ENCODE assay signal across 3 cellular contexts in genomic region chr5:113068559-113068958, GRCh38.
TF ChIP-seq lines count a peak whose summit lies in the region.

No MANE protein-coding gene starts in this region.

TF ChIP-seq in SK-N-SH, 30 proteins besides CTCF, POLR2A, EP300 and RAD21:
- TF ChIP-seq FOSL2 (IDR thresholded peaks at IDR 0.05; ENCODE audit: borderline replicate concordance, low read depth) = 0 out of 2 replicates have a peak, but pooled peaks have one; percentile 10
- TF ChIP-seq, protein P1, sequence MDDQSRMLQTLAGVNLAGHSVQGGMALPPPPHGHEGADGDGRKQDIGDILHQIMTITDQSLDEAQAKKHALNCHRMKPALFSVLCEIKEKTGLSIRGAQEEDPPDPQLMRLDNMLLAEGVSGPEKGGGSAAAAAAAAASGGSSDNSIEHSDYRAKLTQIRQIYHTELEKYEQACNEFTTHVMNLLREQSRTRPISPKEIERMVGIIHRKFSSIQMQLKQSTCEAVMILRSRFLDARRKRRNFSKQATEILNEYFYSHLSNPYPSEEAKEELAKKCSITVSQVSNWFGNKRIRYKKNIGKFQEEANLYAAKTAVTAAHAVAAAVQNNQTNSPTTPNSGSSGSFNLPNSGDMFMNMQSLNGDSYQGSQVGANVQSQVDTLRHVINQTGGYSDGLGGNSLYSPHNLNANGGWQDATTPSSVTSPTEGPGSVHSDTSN (IDR thresholded peaks at IDR 0.05) = no peak

TF ChIP-seq in SK-N-SH treated with all-trans-retinoic acid at 6 μM for 48 hours, 23 proteins besides CTCF, POLR2A, EP300 and RAD21:
- TF ChIP-seq POU6F1 (CRISPR knock-in tag; IDR thresholded peaks at IDR 0.05; ENCODE audit: borderline replicate concordance, low read depth) (no peak), OSR1 (CRISPR knock-in tag; IDR thresholded peaks at IDR 0.05) (no peak), ISL1 (CRISPR knock-in tag; IDR thresholded peaks at IDR 0.05) (no peak), GLIS3 (CRISPR knock-in tag; IDR thresholded peaks at IDR 0.05) (no peak), TCF4 (CRISPR knock-in tag; IDR thresholded peaks at IDR 0.05; ENCODE audit: borderline replicate concordance) (no peak), ZFP3 (CRISPR knock-in tag; IDR thresholded peaks at IDR 0.05) (no peak), SNAI2 (CRISPR knock-in tag; IDR thresholded peaks at IDR 0.05) (no peak), ZNF70 (CRISPR knock-in tag; IDR thresholded peaks at IDR 0.05) (no peak), CREB5 (CRISPR knock-in tag; IDR thresholded peaks at IDR 0.05; ENCODE audit: low read depth) (no peak), RARB (CRISPR knock-in tag; IDR thresholded peaks at IDR 0.05) (no peak), ARNTL (CRISPR knock-in tag; IDR thresholded peaks at IDR 0.05; ENCODE audit: borderline replicate concordance, low read depth) (no peak), PPARA (CRISPR knock-in tag; IDR thresholded peaks at IDR 0.05; ENCODE audit: borderline replicate concordance) (no peak), ZNF8 (CRISPR knock-in tag; IDR thresholded peaks at IDR 0.05) (no peak), TSHZ2 (CRISPR knock-in tag; IDR thresholded peaks at IDR 0.05) (no peak), ZC3H10 (CRISPR knock-in tag; IDR thresholded peaks at IDR 0.05) (no peak), ZNF565 (CRISPR knock-in tag; conservative IDR thresholded peaks at IDR 0.05; ENCODE audit: low read depth) (no peak)
- TF ChIP-seq, protein P2, sequence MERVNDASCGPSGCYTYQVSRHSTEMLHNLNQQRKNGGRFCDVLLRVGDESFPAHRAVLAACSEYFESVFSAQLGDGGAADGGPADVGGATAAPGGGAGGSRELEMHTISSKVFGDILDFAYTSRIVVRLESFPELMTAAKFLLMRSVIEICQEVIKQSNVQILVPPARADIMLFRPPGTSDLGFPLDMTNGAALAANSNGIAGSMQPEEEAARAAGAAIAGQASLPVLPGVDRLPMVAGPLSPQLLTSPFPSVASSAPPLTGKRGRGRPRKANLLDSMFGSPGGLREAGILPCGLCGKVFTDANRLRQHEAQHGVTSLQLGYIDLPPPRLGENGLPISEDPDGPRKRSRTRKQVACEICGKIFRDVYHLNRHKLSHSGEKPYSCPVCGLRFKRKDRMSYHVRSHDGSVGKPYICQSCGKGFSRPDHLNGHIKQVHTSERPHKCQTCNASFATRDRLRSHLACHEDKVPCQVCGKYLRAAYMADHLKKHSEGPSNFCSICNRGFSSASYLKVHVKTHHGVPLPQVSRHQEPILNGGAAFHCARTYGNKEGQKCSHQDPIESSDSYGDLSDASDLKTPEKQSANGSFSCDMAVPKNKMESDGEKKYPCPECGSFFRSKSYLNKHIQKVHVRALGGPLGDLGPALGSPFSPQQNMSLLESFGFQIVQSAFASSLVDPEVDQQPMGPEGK (CRISPR knock-in tag; IDR thresholded peaks at IDR 0.05; ENCODE audit: borderline replicate concordance) = no peak
TF ChIP-seq in SK-N-SH treated with all-trans-retinoic acid at 6 μM for 48 hours: peak in this region for 0.

TF ChIP-seq in GM23338, 12 proteins besides CTCF, POLR2A, EP300 and RAD21 (continued from another document):
- TF ChIP-seq ETS1 (IDR thresholded peaks at IDR 0.05) (no peak), NANOG (IDR thresholded peaks at IDR 0.05; ENCODE audit: borderline replicate concordance) (no peak), JUNB (IDR thresholded peaks at IDR 0.05; ENCODE audit: unreplicated experiment) (no peak), POLR2AphosphoS5 (IDR thresholded peaks at IDR 0.05; ENCODE audit: low read depth) (no peak), STAT1 (IDR thresholded peaks at IDR 0.05; ENCODE audit: unreplicated experiment) (no peak), EZH2 (IDR thresholded peaks at IDR 0.05; ENCODE audit: low read depth, unreplicated experiment) (no peak)
